Comparison of ENCODE assay signal across 13 cellular contexts in the genomic region with DNA sequence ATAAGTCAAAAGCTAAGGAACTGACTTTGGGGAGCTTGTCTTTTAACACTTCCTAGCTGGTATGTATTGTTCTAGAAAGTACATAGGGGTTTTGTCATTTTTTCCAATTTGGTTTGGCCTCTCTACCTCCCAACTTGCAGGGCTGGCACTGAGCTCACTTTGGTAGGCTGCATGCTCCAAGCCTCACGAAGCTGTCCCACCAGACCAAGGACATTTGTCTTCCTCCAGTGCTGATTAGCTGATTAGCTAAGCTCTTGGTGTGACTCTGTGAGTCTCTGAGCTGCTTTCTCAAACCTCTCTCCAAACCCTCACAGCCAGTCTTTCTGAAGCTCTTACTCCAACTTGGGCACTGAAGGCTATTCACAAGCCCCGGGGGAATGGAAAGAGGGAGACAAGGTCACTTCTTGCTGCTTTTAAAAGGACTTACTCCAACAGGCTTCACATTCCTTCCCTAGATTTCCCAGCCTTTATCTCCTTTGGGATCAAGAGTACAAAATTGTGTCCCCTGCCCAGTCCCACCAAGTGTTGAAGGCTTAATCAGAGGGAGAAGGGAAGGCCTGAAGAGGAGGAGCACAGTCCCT. TPM values are rescaled to one million over a fixed set of nuclear protein-coding genes. Genes with fewer than 3 reads are reported as not detected.
A peak's percentile ranks its signal among the peaks of the same experiment; 100 is the strongest.
DNase-seq lines count a peak whose midpoint lies in the region; TF ChIP-seq lines count a peak whose summit lies in the region.
"Had no signal": no experiment of that assay in that cellular context is flagged by ENCODE, and none has a peak within 500 bp of the region (broad histone marks: within the 10 kb centered on the region; RNA-seq: fewer than 3 reads in every experiment).

No MANE protein-coding gene starts in this region.

- intact Hi-C loops in Calu3 (cut with micrococcal nuclease; ENCODE audit: unreplicated experiment) (loop anchor here (1.0 kb wide), 1 partner anchor 22 kb away; no protein-coding TSS in a partner anchor), sigmoid colon (cut with DNase I) (no loop called here)

- H3K36me3 Mint-ChIP-seq in Calu3 (ENCODE audit: insufficient read depth, unreplicated experiment) (peaks cover 13% of the 10 kb centered on the region), osteocyte (ENCODE audit: unreplicated experiment) (no peaks in the 10 kb centered on the region)

- H3K4me1 Mint-ChIP-seq in Calu3 (ENCODE audit: low read depth, unreplicated experiment) (peaks cover 33% of the 10 kb centered on the region), osteocyte (ENCODE audit: unreplicated experiment) (peaks cover 22% of the 10 kb centered on the region)

- H3K27me3 Mint-ChIP-seq in Calu3 (ENCODE audit: unreplicated experiment) (no peaks in the 10 kb centered on the region), osteocyte (ENCODE audit: unreplicated experiment) (no peaks in the 10 kb centered on the region)
- H3K27me3 Mint-ChIP-seq: activated naive CD8-positive, alpha-beta T cell had no signal

- no peak for TF ChIP-seq CTCF in Calu3 (IDR thresholded peaks at IDR 0.05; ENCODE audit: unreplicated experiment)
- TF ChIP-seq CTCF in hepatocyte (IDR thresholded peaks at IDR 0.05; ENCODE audit: poor library complexity), result no peak
- TF ChIP-seq CTCF in sigmoid colon (IDR thresholded peaks at IDR 0.05), result no peak
- no peak for TF ChIP-seq CTCF in osteocyte (IDR thresholded peaks at IDR 0.05)

- no peaks in the 10 kb centered on the region for H3K79me2 ChIP-seq in hepatocyte
- H3K79me2 ChIP-seq in GM23248 (ENCODE audit: insufficient read depth), result no peaks in the 10 kb centered on the region

- DNase-seq in Calu3 (no peak), NT2/D1 (ENCODE audit: low read depth, low spot score) (no peak), hepatocyte (ENCODE audit: low spot score) (no peak), sigmoid colon (peak; percentile 8), osteocyte (ENCODE audit: extremely low spot score, unreplicated experiment) (no peak), GOT3 (lab: John Stamatoyannopoulos, UW) (no peak), NCI-H1436 treated with DMSO at 0.1 percent for 48 hours (lab: John Stamatoyannopoulos, UW) (no peak), GM23248 (no peak)
- DNase-seq: activated CD4-positive, alpha-beta T cell treated with anti-CD3 and anti-CD28 coated beads, Interleukin-2, amount 10 ng/mL, durations not matched to agents 24 days and 14 days; SJCRH30; T-helper 9 cell had no signal

- H3K9me2 ChIP-seq in hepatocyte (replicated peaks; ENCODE audit: insufficient read depth) (no peaks in the 10 kb centered on the region), GM23248 (ENCODE audit: insufficient read depth) (no peaks in the 10 kb centered on the region)

- H4K20me1 ChIP-seq in hepatocyte (ENCODE audit: insufficient read depth, poor library complexity, severe bottlenecking), result no peaks in the 10 kb centered on the region
- H4K20me1 ChIP-seq in GM23248 (ENCODE audit: insufficient read depth), result no peaks in the 10 kb centered on the region

- H3K27ac ChIP-seq in hepatocyte (no peak overlapping the region), sigmoid colon (peak overlapping the region in 2 of 4 donors; percentile 7 to 31), GM23248 (no peak overlapping the region)
- H3K27ac ChIP-seq: SJCRH30 had no signal

- 34% methylated on average over 2 of the region's 2 CpGs for WGBS in hepatocyte (ENCODE audit: low lambda C conversion rate, missing lambda C conversion rate)
- 77 to 89% methylated on average over 2 of the region's 2 CpGs for WGBS in sigmoid colon, 2 donors
- WGBS in GM23248 (ENCODE audit: low coverage in 1 of 2, low lambda C conversion rate in 2 of 2, missing lambda C conversion rate in 2 of 2), 2 experiments, result 77 to 87% methylated on average over 2 of the region's 2 CpGs

- no peaks in the 10 kb centered on the region for H3K9me3 Mint-ChIP-seq in Calu3 (ENCODE audit: low read depth, unreplicated experiment)
- H3K9me3 Mint-ChIP-seq in osteocyte (ENCODE audit: unreplicated experiment), result peaks cover 8% of the 10 kb centered on the region
- H3K9me3 Mint-ChIP-seq: activated CD4-positive, alpha-beta T cell treated with anti-CD3 and anti-CD28 coated beads, Interleukin-2, amount 10 ng/mL, durations not matched to agents 24 days and 14 days had no signal

- peak overlapping the region; percentile 84 for H3K27ac Mint-ChIP-seq in Calu3 (ENCODE audit: unreplicated experiment)
- H3K27ac Mint-ChIP-seq in osteocyte (ENCODE audit: unreplicated experiment), result no peak overlapping the region
- H3K27ac Mint-ChIP-seq: activated CD4-positive, alpha-beta T cell treated with anti-CD3 and anti-CD28 coated beads, Interleukin-2, amount 10 ng/mL, durations not matched to agents 24 days and 14 days; activated naive CD8-positive, alpha-beta T cell had no signal

- H3K9ac ChIP-seq in NT2/D1 (ENCODE audit: insufficient read length, low read depth) (peak overlapping the region; percentile 14), GM23248 (no peak overlapping the region)

- peak overlapping the region; percentile 69 for H3K4me2 ChIP-seq in hepatocyte
- H3K4me2 ChIP-seq in GM23248 (ENCODE audit: unreplicated experiment), result no peak overlapping the region

- no peaks in the 10 kb centered on the region for H3K36me3 ChIP-seq in NT2/D1 (ENCODE audit: insufficient read depth, insufficient read length, low read length)
- H3K36me3 ChIP-seq in hepatocyte (replicated peaks; ENCODE audit: insufficient read depth, low read depth), result no peaks in the 10 kb centered on the region
- H3K36me3 ChIP-seq in sigmoid colon, result no peaks in the 10 kb centered on the region
- no peaks in the 10 kb centered on the region for H3K36me3 ChIP-seq in GM23248 (ENCODE audit: low read depth)
- H3K36me3 ChIP-seq: SJCRH30 had no signal

- no peak overlapping the region for H2AFZ ChIP-seq in hepatocyte
- H2AFZ ChIP-seq in GM23248, result no peak overlapping the region

- TF ChIP-seq POLR2A in sigmoid colon (IDR thresholded peaks at IDR 0.05), result no peak

- H3K4me3 ChIP-seq in NT2/D1 (ENCODE audit: insufficient read length, low read depth) (no peak overlapping the region), hepatocyte (no peak overlapping the region), sigmoid colon (no peak overlapping the region), GM23248 (no peak overlapping the region)
- H3K4me3 ChIP-seq: SJCRH30 had no signal

- CTCF ChIA-PET in Calu3 (lab: Charles Lee), result interaction anchor here (0.6 to 2.1 kb wide), 8 partner anchors 11 to 1378 kb away, joined by 3 to 5 read pairs (median 4); a partner anchor contains a TSS

- H3K27me3 ChIP-seq in NT2/D1 (ENCODE audit: insufficient read depth, insufficient read length) (no peaks in the 10 kb centered on the region), hepatocyte (no peaks in the 10 kb centered on the region), sigmoid colon (no peaks in the 10 kb centered on the region), GM23248 (replicated peaks; ENCODE audit: insufficient read depth) (no peaks in the 10 kb centered on the region)
- H3K27me3 ChIP-seq: SJCRH30, testis had no signal

- H3K9me3 ChIP-seq in NT2/D1 (ENCODE audit: insufficient read depth, low read length), result peaks cover 10% of the 10 kb centered on the region
- H3K9me3 ChIP-seq in hepatocyte (ENCODE audit: low read depth), result no peaks in the 10 kb centered on the region
- H3K9me3 ChIP-seq in sigmoid colon, result no peaks in the 10 kb centered on the region
- no peaks in the 10 kb centered on the region for H3K9me3 ChIP-seq in GM23248 (ENCODE audit: low read depth)
- H3K9me3 ChIP-seq: SJCRH30, testis had no signal

- peak overlapping the region; percentile 48 for H3K4me3 Mint-ChIP-seq in Calu3 (ENCODE audit: low read depth, unreplicated experiment)
- H3K4me3 Mint-ChIP-seq in osteocyte (ENCODE audit: unreplicated experiment), result no peak overlapping the region
- H3K4me3 Mint-ChIP-seq: activated CD4-positive, alpha-beta T cell treated with anti-CD3 and anti-CD28 coated beads, Interleukin-2, amount 10 ng/mL, durations not matched to agents 24 days and 14 days; activated naive CD8-positive, alpha-beta T cell had no signal

- TF ChIP-seq EP300 in sigmoid colon (IDR thresholded peaks at IDR 0.05), result no peak

- peaks cover 2% of the 10 kb centered on the region for H3K4me1 ChIP-seq in NT2/D1 (ENCODE audit: insufficient read depth, insufficient read length)
- H3K4me1 ChIP-seq in hepatocyte (ENCODE audit: insufficient read depth), result peaks cover 14% of the 10 kb centered on the region
- H3K4me1 ChIP-seq in sigmoid colon, result peaks cover 0 to 11% (median 9%) of the 10 kb centered on the region in 4 donors
- no peaks in the 10 kb centered on the region for H3K4me1 ChIP-seq in GM23248 (ENCODE audit: insufficient read depth)

- in situ Hi-C loops in GM23248 (cut with MboI), result no loop called here

- no TSS peak for BruUV-seq in Calu3 (replicated peaks; lab: Mats Ljungman, UMichigan)

- no peaks in the 10 kb centered on the region for H3F3A ChIP-seq in GM23248 (ENCODE audit: insufficient read depth)

RNA-seq across cellular contexts. Expression of a gene that starts 0.9 kb away (rescaled TPM):
- total RNA-seq in Calu3 (2022) (1.6 and 1.8 TPM in 2 replicates), hepatocyte (0.43 TPM in 1 of 2 replicates, not detected in the other), sigmoid colon (1 to 10 TPM in 1 of 4 donors, under 1 TPM in 1, not detected in 2; 0.81 to 1.8 TPM), osteocyte (0.52 and 0.83 TPM in 2 replicates)
- polyA plus RNA-seq in hepatocyte (not detected in 2 replicates), sigmoid colon (1 to 10 TPM in 1 of 3 donors, under 1 TPM in 1, not detected in 1; 0.29 to 1.2 TPM), GM23248 (2016; fragmentation: Nextera tagmentation; extraction: Ambion mirVana) (0.34 and 0.51 TPM in 2 replicates)
- not detected in 2 replicates for total RNA-seq in GM23248 (2014; rRNA removed; shearing (Covaris generic))

RNA-seq across cellular contexts. Expression of a gene that starts 24.5 kb away (rescaled TPM):
- total RNA-seq in Calu3 (2022), result 612 and 708 TPM in 2 replicates
- 122 and 124 TPM in 2 replicates for total RNA-seq in hepatocyte
- 284 and 292 TPM in 2 replicates for polyA plus RNA-seq in hepatocyte
- 100 to 1,000 TPM in 2 of 4 donors, 10 to 100 TPM in 2; 88.8 to 109 (median 99.0) TPM for total RNA-seq in sigmoid colon
- polyA plus RNA-seq in sigmoid colon, result 100 to 1,000 TPM; 383 to 770 (median 531) TPM
- 161 and 169 TPM in 2 replicates for total RNA-seq in osteocyte
- 360 and 400 TPM in 2 replicates for total RNA-seq in GM23248 (2014; rRNA removed; shearing (Covaris generic))
- 692 and 713 TPM in 2 replicates for polyA plus RNA-seq in GM23248 (2016; fragmentation: Nextera tagmentation; extraction: Ambion mirVana)

RNA-seq across cellular contexts. Expression of a gene that starts 38.4 kb away (rescaled TPM):
- total RNA-seq in Calu3 (2022), result not detected in 2 replicates
- total RNA-seq in hepatocyte, result 0.33 TPM in 1 of 2 replicates, not detected in the other
- polyA plus RNA-seq in hepatocyte, result 0.13 and 0.38 TPM in 2 replicates
- total RNA-seq in sigmoid colon, result not detected
- polyA plus RNA-seq in sigmoid colon, result under 1 TPM in 1 of 3 donors, not detected in 2; 0.10 TPM
- total RNA-seq in osteocyte, result not detected in 2 replicates
- not detected in 2 replicates for total RNA-seq in GM23248 (2014; rRNA removed; shearing (Covaris generic))
- polyA plus RNA-seq in GM23248 (2016; fragmentation: Nextera tagmentation; extraction: Ambion mirVana), result not detected in 2 replicates
- total RNA-seq: activated CD4-positive, alpha-beta T cell treated with anti-CD3 and anti-CD28 coated beads, Interleukin-2, amount 10 ng/mL, durations not matched to agents 24 days and 14 days; SJCRH30 had no signal

RNA-seq across cellular contexts. Expression of a gene that starts 44.6 kb away (rescaled TPM):
- total RNA-seq in Calu3 (2022) (7.5 and 7.6 TPM in 2 replicates), hepatocyte (5.3 and 8.2 TPM in 2 replicates), sigmoid colon (under 1 TPM in 1 of 4 donors, not detected in 3; under 0.01 TPM), osteocyte (not detected in 2 replicates)
- polyA plus RNA-seq in hepatocyte (22.5 and 25.4 TPM in 2 replicates), sigmoid colon (10 to 100 TPM in 2 of 3 donors, 1 to 10 TPM in 1; 6.9 to 16.3 (median 11.4) TPM), GM23248 (2016; fragmentation: Nextera tagmentation; extraction: Ambion mirVana) (0.13 TPM in 1 of 2 replicates, not detected in the other)
- total RNA-seq in GM23248 (2014; rRNA removed; shearing (Covaris generic)), result not detected in 2 replicates
- total RNA-seq: activated CD4-positive, alpha-beta T cell treated with anti-CD3 and anti-CD28 coated beads, Interleukin-2, amount 10 ng/mL, durations not matched to agents 24 days and 14 days had no signal

RNA-seq across cellular contexts. Expression of a gene that starts 53.2 kb away (rescaled TPM):
- total RNA-seq in Calu3 (2022) (not detected in 2 replicates), hepatocyte (not detected in 2 replicates), sigmoid colon (not detected), osteocyte (not detected in 2 replicates)
- polyA plus RNA-seq in hepatocyte (not detected in 2 replicates), sigmoid colon (under 1 TPM in 1 of 3 donors, not detected in 2; 0.15 TPM), GM23248 (2016; fragmentation: Nextera tagmentation; extraction: Ambion mirVana) (0.48 and 0.51 TPM in 2 replicates)
- total RNA-seq in GM23248 (2014; rRNA removed; shearing (Covaris generic)), result not detected in 2 replicates
- total RNA-seq: activated CD4-positive, alpha-beta T cell treated with anti-CD3 and anti-CD28 coated beads, Interleukin-2, amount 10 ng/mL, durations not matched to agents 24 days and 14 days; SJCRH30 had no signal
